27 cellular contexts compared by ENCODE assay signal in genomic region chr4:132709024-132709423, GRCh38.
"Had no signal": no experiment of that assay in that cellular context is flagged by ENCODE, and none has a peak within 500 bp of the region (broad histone marks: within the 10 kb centered on the region; RNA-seq: fewer than 3 reads in every experiment).

No MANE protein-coding gene starts in this region.

- H3K4me1 ChIP-seq: esophagus muscularis mucosa, gastroesophageal sphincter, psoas muscle, right atrium auricular region, spleen, upper lobe of left lung had no signal

- H3K4me3 ChIP-seq: dorsolateral prefrontal cortex, esophagus muscularis mucosa, gastroesophageal sphincter, pancreas, psoas muscle, right atrium auricular region, spleen, upper lobe of left lung had no signal

- H3K36me3 ChIP-seq: esophagus muscularis mucosa, gastroesophageal sphincter, neutrophil, pancreas, right atrium auricular region, spleen, upper lobe of left lung had no signal

- H3K27me3 ChIP-seq: dorsolateral prefrontal cortex, esophagus muscularis mucosa, gastroesophageal sphincter, neutrophil, pancreas, right atrium auricular region, spleen, upper lobe of left lung had no signal

- ATAC-seq: activated CD4-positive, alpha-beta T cell treated with anti-CD3 and anti-CD28 coated beads for 36 hours; activated T-cell treated with anti-CD3 and anti-CD28 coated beads, Interleukin-2, amount 50 U/mL, for 72 hours; effector memory CD8-positive, alpha-beta T cell; gastroesophageal sphincter; left colon; pancreas; psoas muscle; T-helper 17 cell had no signal

- H3K9me3 ChIP-seq: esophagus muscularis mucosa, gastroesophageal sphincter, neutrophil, pancreas, psoas muscle, right atrium auricular region, upper lobe of left lung had no signal

- FAIRE-seq: colon, pancreas had no signal

- H3K27ac ChIP-seq: dorsolateral prefrontal cortex, esophagus muscularis mucosa, gastroesophageal sphincter, neutrophil, pancreas, psoas muscle, right atrium auricular region, spleen, upper lobe of left lung had no signal

- DNase-seq: activated B cell treated with CpG ODN at 0.5 μM for 24 hours; activated CD4-positive, alpha-beta T cell treated with anti-CD3 and anti-CD28 coated beads for 36 hours; activated CD4-positive, alpha-beta T cell treated with anti-CD3 and anti-CD28 coated beads, Interleukin-2, amount 50 U/mL, for 4 hours; activated CD8-positive, alpha-beta memory T cell treated with anti-CD3 and anti-CD28 coated beads for 24 hours; activated effector memory CD4-positive, alpha-beta T cell treated with Interleukin-2 at 50 U/mL for 16 hours; activated naive CD4-positive, alpha-beta T cell treated with anti-CD3 and anti-CD28 coated beads for 36 hours; activated naive CD8-positive, alpha-beta T cell treated with anti-CD3 and anti-CD28 coated beads, Interleukin-2, amount 10 ng/mL, durations not matched to agents 7 days and 5 days; activated T-cell treated with anti-CD3 and anti-CD28 coated beads, Interleukin-2, amount 50 U/mL, for 72 hours; aorta; dorsolateral prefrontal cortex; effector memory CD8-positive, alpha-beta T cell; head of caudate nucleus; islet precursor cell; left colon; mesenchymal stem cell; pancreas; psoas muscle; spleen; stimulated activated CD4-positive, alpha-beta T cell treated with anti-CD3 and anti-CD28 coated beads, Interleukin-4, amount 100 ng/mL, for 24 hours; stimulated activated naive CD4-positive, alpha-beta T cell treated with Interleukin-2 at 50 U/mL for 16 hours; T-helper 17 cell; upper lobe of left lung had no signal
